In genomic region chr7:117202511-117202910, GRCh38 we compare ENCODE assay signal across 24 cellular contexts.
DNase-seq lines count a peak whose midpoint lies in the region; ATAC-seq, FAIRE-seq and TF ChIP-seq lines count a peak whose summit lies in the region.
"Had no signal": no experiment of that assay in that cellular context is flagged by ENCODE, and none has a peak within 500 bp of the region (broad histone marks: within the 10 kb centered on the region; RNA-seq: fewer than 3 reads in every experiment).

No MANE protein-coding gene starts in this region.

- no peak for FAIRE-seq in GM19239 (lab: Jason Lieb, UNC)
- FAIRE-seq: GM12878 had no signal

- H3K4me3 Mint-ChIP-seq in HFFc6 (no peak overlapping the region), glutamatergic neuron (ENCODE audit: unreplicated experiment) (no peak overlapping the region)
- H3K4me3 Mint-ChIP-seq: activated CD4-positive, alpha-beta T cell treated with anti-CD3 and anti-CD28 coated beads, Interleukin-2, amount 10 ng/mL, durations not matched to agents 7 days and 5 days; activated naive CD8-positive, alpha-beta T cell treated with anti-CD3 and anti-CD28 coated beads for 36 hours; H9 had no signal

- H3K9me3 Mint-ChIP-seq in HFFc6 = no peaks in the 10 kb centered on the region
- peaks cover 5% of the 10 kb centered on the region for H3K9me3 Mint-ChIP-seq in glutamatergic neuron (ENCODE audit: unreplicated experiment)
- H3K9me3 Mint-ChIP-seq: activated CD4-positive, alpha-beta T cell treated with anti-CD3 and anti-CD28 coated beads, Interleukin-2, amount 10 ng/mL, durations not matched to agents 7 days and 5 days; activated naive CD8-positive, alpha-beta T cell treated with anti-CD3 and anti-CD28 coated beads for 36 hours; H9 had no signal

- TF ChIP-seq CTCF in HFFc6 (IDR thresholded peaks at IDR 0.05) = no peak
- TF ChIP-seq CTCF in glutamatergic neuron (IDR thresholded peaks at IDR 0.05; ENCODE audit: partially characterized antibody, unreplicated experiment) = no peak

- no peak for ATAC-seq in GM21360 (IDR thresholded peaks at IDR 0.05; ENCODE audit: unreplicated experiment)
- ATAC-seq: GM12878, Right ventricle myocardium inferior had no signal

- H3K27ac Mint-ChIP-seq in HFFc6 (no peak overlapping the region; the same call in 1 of the 2 replicates), glutamatergic neuron (ENCODE audit: unreplicated experiment) (peak overlapping the region; percentile 30)
- H3K27ac Mint-ChIP-seq: activated CD4-positive, alpha-beta T cell treated with anti-CD3 and anti-CD28 coated beads, Interleukin-2, amount 10 ng/mL, durations not matched to agents 7 days and 5 days; activated naive CD8-positive, alpha-beta T cell treated with anti-CD3 and anti-CD28 coated beads for 36 hours; H9 had no signal

- H3K27me3 Mint-ChIP-seq in HFFc6 (ENCODE audit: insufficient read depth) = peaks cover 2% of the 10 kb centered on the region
- peaks cover 4% of the 10 kb centered on the region for H3K27me3 Mint-ChIP-seq in glutamatergic neuron (ENCODE audit: unreplicated experiment)
- H3K27me3 Mint-ChIP-seq: activated CD4-positive, alpha-beta T cell treated with anti-CD3 and anti-CD28 coated beads, Interleukin-2, amount 10 ng/mL, durations not matched to agents 7 days and 5 days; activated naive CD8-positive, alpha-beta T cell treated with anti-CD3 and anti-CD28 coated beads for 36 hours had no signal

- peaks cover 10% of the 10 kb centered on the region for H3K4me1 Mint-ChIP-seq in HFFc6 (ENCODE audit: low read depth)
- H3K4me1 Mint-ChIP-seq in glutamatergic neuron (ENCODE audit: low read depth, unreplicated experiment) = peaks cover 13% of the 10 kb centered on the region
- H3K4me1 Mint-ChIP-seq: activated CD4-positive, alpha-beta T cell treated with anti-CD3 and anti-CD28 coated beads, Interleukin-2, amount 10 ng/mL, durations not matched to agents 7 days and 5 days; activated naive CD8-positive, alpha-beta T cell treated with anti-CD3 and anti-CD28 coated beads for 36 hours had no signal

- H3K36me3 Mint-ChIP-seq in HFFc6 (ENCODE audit: low read depth) (peaks cover 7% of the 10 kb centered on the region; the same call in 1 of the 2 replicates), glutamatergic neuron (ENCODE audit: unreplicated experiment) (peaks cover 10% of the 10 kb centered on the region)
- H3K36me3 Mint-ChIP-seq: activated naive CD8-positive, alpha-beta T cell treated with anti-CD3 and anti-CD28 coated beads for 36 hours had no signal

- DNase-seq in AG08395 (ENCODE audit: low spot score) (peak; percentile 46), HFFc6 (peak; percentile 15), cerebellum (ENCODE audit: low spot score) (peak; percentile 12), glutamatergic neuron (no peak), NCI-H446 (lab: John Stamatoyannopoulos, UW) (no peak), GM19239 (ENCODE audit: insufficient read length, low spot score) (no peak), RPMI8226 (no peak)
- DNase-seq: activated CD4-positive, alpha-beta T cell treated with anti-CD3 and anti-CD28 coated beads, Interleukin-2, amount 10 ng/mL, durations not matched to agents 7 days and 5 days; activated naive CD8-positive, alpha-beta T cell treated with anti-CD3 and anti-CD28 coated beads for 36 hours; COR-L47; effector CD8-positive, alpha-beta T cell; H9; Karpas-422; NCI-H1048; NCI-H187 treated with DMSO at 0.1 percent for 48 hours; NCI-H2227 treated with DMSO at 0.1 percent for 48 hours; NCI-H82; stimulated activated CD8-positive, alpha-beta memory T cell treated with anti-CD3 and anti-CD28 coated beads, Interleukin-4, amount 100 ng/mL, for 48 hours; stomach; trophoblast cell; WERI-Rb-1 had no signal

Comparison
In these comparisons a context has a peak if more than half of its experiments do, and no peak if none do; other contexts are left out.
1. DNase-seq: peak in AG08395 (single experiment), HFFc6 (single experiment) and cerebellum (single experiment); none in glutamatergic neuron (single experiment), NCI-H446 (0 of 2), GM19239 (single experiment) and RPMI8226 (single experiment).